Comparison of ENCODE assay signal across 34 cellular contexts in the genomic region with DNA sequence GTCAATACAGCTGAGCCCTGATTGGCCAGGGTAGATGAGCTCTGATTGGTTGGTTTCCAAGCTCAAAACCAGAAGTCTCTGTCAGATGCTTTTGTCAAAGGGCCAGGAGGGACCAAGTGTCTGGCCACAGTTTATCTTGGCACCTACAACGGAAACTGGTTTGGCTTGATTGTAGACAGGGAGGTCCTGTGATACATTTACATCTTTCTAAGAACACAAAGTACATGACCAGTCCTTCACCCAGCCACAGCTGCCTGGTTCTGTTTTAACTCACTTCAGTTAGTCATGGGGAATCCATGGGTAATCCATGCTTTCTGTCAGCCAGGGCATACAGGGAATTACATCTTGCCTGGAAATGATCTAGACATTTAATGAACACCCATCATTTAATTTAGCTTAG.
DNase-seq lines count a peak whose midpoint lies in the region; ATAC-seq and TF ChIP-seq lines count a peak whose summit lies in the region.
"Had no signal": no experiment of that assay in that cellular context is flagged by ENCODE, and none has a peak within 500 bp of the region (broad histone marks: within the 10 kb centered on the region; RNA-seq: fewer than 3 reads in every experiment).

No MANE protein-coding gene starts in this region.

- H3K9me3 Mint-ChIP-seq in natural killer cell: peaks cover 3 to 4% of the 10 kb centered on the region in 2 donors
- H3K9me3 Mint-ChIP-seq: activated naive CD4-positive, alpha-beta T cell treated with anti-CD3 and anti-CD28 coated beads, Interleukin-2, amount 10 ng/mL, durations not matched to agents 7 days and 5 days; central memory CD8-positive, alpha-beta T cell; endodermal cell; stimulated activated naive CD8-positive, alpha-beta T cell treated with anti-CD3 and anti-CD28 coated beads, Interleukin-15, Interleukin-2, amounts not matched to agents 100 ng/mL and 50 ng/mL, for 24 hours; T-helper 2 cell treated with Interferon-gamma antibody and Interleukin-4, amounts not matched to agents 5 μg/mL and 100 μg/mL, for 36 hours had no signal

- H3K4me1 Mint-ChIP-seq in natural killer cell: no peaks in the 10 kb centered on the region
- H3K4me1 Mint-ChIP-seq: activated CD4-positive, alpha-beta memory T cell treated with anti-CD3 and anti-CD28 coated beads, Interleukin-2, amount 10 ng/mL, durations not matched to agents 7 days and 5 days; activated naive CD4-positive, alpha-beta T cell treated with anti-CD3 and anti-CD28 coated beads, Interleukin-2, amount 10 ng/mL, durations not matched to agents 7 days and 5 days; CD4-positive, CD25-positive, alpha-beta regulatory T cell; central memory CD8-positive, alpha-beta T cell; endodermal cell; naive B cell had no signal

- H3K36me3 Mint-ChIP-seq in natural killer cell: no peaks in the 10 kb centered on the region
- H3K36me3 Mint-ChIP-seq: activated naive CD4-positive, alpha-beta T cell treated with anti-CD3 and anti-CD28 coated beads, Interleukin-2, amount 10 ng/mL, durations not matched to agents 7 days and 5 days; CD4-positive, CD25-positive, alpha-beta regulatory T cell; naive B cell had no signal

- no peak overlapping the region for H3K27ac ChIP-seq in left ventricle myocardium inferior (replicated peaks)
- H3K27ac ChIP-seq: A549, left lung, right lobe of liver, spleen had no signal

- no peak overlapping the region for H3K27ac Mint-ChIP-seq in natural killer cell
- H3K27ac Mint-ChIP-seq: activated CD4-positive, alpha-beta memory T cell treated with anti-CD3 and anti-CD28 coated beads, Interleukin-2, amount 10 ng/mL, durations not matched to agents 7 days and 5 days; activated naive CD4-positive, alpha-beta T cell treated with anti-CD3 and anti-CD28 coated beads, Interleukin-2, amount 10 ng/mL, durations not matched to agents 7 days and 5 days; CD4-positive, CD25-positive, alpha-beta regulatory T cell; endodermal cell; stimulated activated naive CD8-positive, alpha-beta T cell treated with anti-CD3 and anti-CD28 coated beads, Interleukin-15, Interleukin-2, amounts not matched to agents 100 ng/mL and 50 ng/mL, for 24 hours; T-helper 2 cell treated with Interferon-gamma antibody and Interleukin-4, amounts not matched to agents 5 μg/mL and 100 μg/mL, for 36 hours had no signal

- intact Hi-C loops in left ventricle myocardium superior (cut with micrococcal nuclease): no loop called here
- intact Hi-C loops in left ventricle myocardium inferior (cut with micrococcal nuclease): no loop called here
- intact Hi-C loops in natural killer cell (cut with micrococcal nuclease): no loop called here

- DNase-seq in left ventricle myocardium superior (no peak), left ventricle myocardium inferior (no peak), cardiac fibroblast (ENCODE audit: low read depth in 2 of 2) (peak; percentile 44 to 74), fibroblast of the conjunctiva (ENCODE audit: low read depth) (peak; percentile 34), LoVo (ENCODE audit: low spot score) (no peak), GM13976 (ENCODE audit: low spot score) (no peak), natural killer cell (no peak)
- DNase-seq: activated CD4-positive, alpha-beta memory T cell treated with anti-CD3 and anti-CD28 coated beads, Interleukin-2, amount 10 ng/mL, durations not matched to agents 7 days and 5 days; activated naive CD4-positive, alpha-beta T cell treated with anti-CD3 and anti-CD28 coated beads, Interleukin-2, amount 10 ng/mL, durations not matched to agents 7 days and 5 days; AML-193; CD4-positive, CD25-positive, alpha-beta regulatory T cell; dermis blood vessel endothelial cell; DMS79 treated with DMSO at 0.1 percent for 48 hours; endodermal cell; glutamatergic neuron; islet precursor cell; left lung; MM.1S; naive B cell; NCI-H1417 treated with DMSO at 0.1 percent for 48 hours; NCI-H2081; NCI-H226; NCI-H69; right lobe of liver; SIG-M5; spleen; stimulated activated CD4-positive, alpha-beta T cell treated with anti-CD3 and anti-CD28 coated beads, Interleukin-2, amount 100 ng/mL, for 24 hours; stimulated activated CD8-positive, alpha-beta memory T cell treated with anti-CD3 and anti-CD28 coated beads, Interleukin-4, amount 100 ng/mL, for 48 hours had no signal

- no peak overlapping the region for H3K4me3 ChIP-seq in left ventricle myocardium inferior
- no peak overlapping the region for H3K4me3 ChIP-seq in cardiac fibroblast (replicated peaks in 1 of 2; ENCODE audit: low read depth in 2 of 2, low read length in 2 of 2)
- H3K4me3 ChIP-seq: A549, K562, left lung, right lobe of liver, spleen had no signal

- no peaks in the 10 kb centered on the region for H3K27me3 Mint-ChIP-seq in natural killer cell (ENCODE audit: low read depth in 2 of 2)
- H3K27me3 Mint-ChIP-seq: activated CD4-positive, alpha-beta memory T cell treated with anti-CD3 and anti-CD28 coated beads, Interleukin-2, amount 10 ng/mL, durations not matched to agents 7 days and 5 days; activated naive CD4-positive, alpha-beta T cell treated with anti-CD3 and anti-CD28 coated beads, Interleukin-2, amount 10 ng/mL, durations not matched to agents 7 days and 5 days; CD4-positive, CD25-positive, alpha-beta regulatory T cell; stimulated activated naive CD8-positive, alpha-beta T cell treated with anti-CD3 and anti-CD28 coated beads, Interleukin-15, Interleukin-2, amounts not matched to agents 100 ng/mL and 50 ng/mL, for 24 hours had no signal

- in situ Hi-C loops in GM13976 (cut with MboI; ENCODE audit: low sequenced_read_pairs, unreplicated experiment): no loop called here

- no peak for TF ChIP-seq CTCF in left ventricle myocardium inferior (IDR thresholded peaks at IDR 0.05; ENCODE audit: borderline replicate concordance)
- no peak for TF ChIP-seq CTCF in cardiac fibroblast (IDR thresholded peaks at IDR 0.05; ENCODE audit: low read depth, low read length)
- TF ChIP-seq CTCF in GM13976 (IDR thresholded peaks at IDR 0.05; ENCODE audit: borderline replicate concordance, control extremely low read depth, extremely low read depth, insufficient read depth, missing control alignments): no peak
- TF ChIP-seq CTCF in natural killer cell (IDR thresholded peaks at IDR 0.05): no peak

- H3K9me3 ChIP-seq in left ventricle myocardium inferior (replicated peaks): no peaks in the 10 kb centered on the region
- H3K9me3 ChIP-seq: A549, right lobe of liver had no signal

- peaks cover 5% of the 10 kb centered on the region for H3K4me1 ChIP-seq in left ventricle myocardium inferior
- H3K4me1 ChIP-seq: A549, left lung, right lobe of liver, spleen had no signal

- ATAC-seq in left ventricle myocardium superior (peak; percentile 71), HG02623 (IDR thresholded peaks at IDR 0.05; ENCODE audit: unreplicated experiment) (no peak), natural killer cell (no peak)
- ATAC-seq: A549, K562, left lung, right lobe of liver had no signal

- H3K4me3 Mint-ChIP-seq in natural killer cell: no peak overlapping the region
- H3K4me3 Mint-ChIP-seq: activated CD4-positive, alpha-beta memory T cell treated with anti-CD3 and anti-CD28 coated beads, Interleukin-2, amount 10 ng/mL, durations not matched to agents 7 days and 5 days; activated naive CD4-positive, alpha-beta T cell treated with anti-CD3 and anti-CD28 coated beads, Interleukin-2, amount 10 ng/mL, durations not matched to agents 7 days and 5 days; CD4-positive, CD25-positive, alpha-beta regulatory T cell; central memory CD8-positive, alpha-beta T cell; endodermal cell; naive B cell; stimulated activated naive CD8-positive, alpha-beta T cell treated with anti-CD3 and anti-CD28 coated beads, Interleukin-15, Interleukin-2, amounts not matched to agents 100 ng/mL and 50 ng/mL, for 24 hours; T-helper 2 cell treated with Interferon-gamma antibody and Interleukin-4, amounts not matched to agents 5 μg/mL and 100 μg/mL, for 36 hours had no signal

- H3K27me3 ChIP-seq in left ventricle myocardium inferior (ENCODE audit: low read depth): no peaks in the 10 kb centered on the region
- H3K27me3 ChIP-seq: left lung, right lobe of liver, spleen had no signal

- peaks cover 3% of the 10 kb centered on the region for H3K36me3 ChIP-seq in left ventricle myocardium inferior
- H3K36me3 ChIP-seq: left lung, right lobe of liver, spleen had no signal

Comparison
In these comparisons a context has a peak if more than half of its experiments do, and no peak if none do; other contexts are left out.
1. DNase-seq: peak in cardiac fibroblast (2 of 2) and fibroblast of the conjunctiva (single experiment); none in left ventricle myocardium superior (single experiment), left ventricle myocardium inferior (single experiment), LoVo (single experiment), GM13976 (single experiment) and natural killer cell (single experiment).